37 cellular contexts compared by ENCODE assay signal in the genomic region with DNA sequence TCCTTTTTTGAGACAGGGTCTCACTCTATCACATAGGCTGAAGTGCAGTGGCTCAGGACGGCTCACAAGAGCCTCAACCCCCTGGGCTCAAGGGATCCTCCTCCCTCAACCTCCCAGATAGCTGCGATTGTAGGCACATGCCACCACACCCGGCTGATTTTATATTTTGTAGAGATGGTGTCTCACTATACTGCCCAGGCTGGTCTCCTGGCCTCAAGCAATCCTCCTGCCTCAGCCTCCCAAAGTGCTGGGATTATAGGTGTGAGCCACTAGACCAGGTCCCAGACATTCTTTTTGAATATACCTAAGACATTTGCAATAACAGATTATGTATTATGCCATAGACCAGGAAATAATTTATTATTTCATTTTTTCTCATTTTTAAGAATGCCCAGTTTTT. TPM values are rescaled to one million over a fixed set of nuclear protein-coding genes. Genes with fewer than 3 reads are reported as not detected.
A peak's percentile ranks its signal among the peaks of the same experiment; 100 is the strongest.
DNase-seq lines count a peak whose midpoint lies in the region; ATAC-seq, FAIRE-seq and TF ChIP-seq lines count a peak whose summit lies in the region.
"Had no signal": no experiment of that assay in that cellular context is flagged by ENCODE, and none has a peak within 500 bp of the region (broad histone marks: within the 10 kb centered on the region; RNA-seq: fewer than 3 reads in every experiment).

No MANE protein-coding gene starts in this region.

- no peak for TF ChIP-seq RAD21 in K562 (CRISPR knock-in tag; conservative IDR thresholded peaks at IDR 0.05 in 1 of 2, IDR thresholded peaks at IDR 0.05 in 1 of 2)

- H4K20me1 ChIP-seq in K562 (replicated peaks; ENCODE audit: control insufficient read depth, insufficient read depth, low read length) = no peaks in the 10 kb centered on the region
- H4K20me1 ChIP-seq: BLaER1; BLaER1 treated with 17β-estradiol and CSF1 and Interleukin-3, amounts not matched to agents 10 nM and 100 nM had no signal

- no peak overlapping the region for H3K23ac ChIP-seq in trophoblast cell (ENCODE audit: low read length)

- H3K27me3 ChIP-seq in K562 (ENCODE audit: control insufficient read depth in 2 of 2, insufficient read depth in 2 of 2, low read length in 2 of 2) (no peaks in the 10 kb centered on the region), trophoblast cell (ENCODE audit: insufficient read depth, low read length) (no peaks in the 10 kb centered on the region)
- H3K27me3 ChIP-seq: BE2C; BLaER1; BLaER1 treated with 17β-estradiol and CSF1 and Interleukin-3, amounts not matched to agents 10 nM and 100 nM had no signal

- H3K27ac Mint-ChIP-seq in WTC11 = no peak overlapping the region
- H3K27ac Mint-ChIP-seq in effector memory CD8-positive, alpha-beta T cell = no peak overlapping the region
- H3K27ac Mint-ChIP-seq: B cell; CD14-positive monocyte; CD4-positive, alpha-beta memory T cell; CD4-positive, alpha-beta T cell; CD4-positive, CD25-positive, alpha-beta regulatory T cell; CD8-positive, alpha-beta T cell had no signal

- H2BK5ac ChIP-seq in trophoblast cell (ENCODE audit: low read depth, low read length, poor library complexity) = no peak overlapping the region

- in situ Hi-C loops in K562 (cut with MboI) = no loop called here

- H3K4me3 ChIP-seq in K562 (no peak overlapping the region), trophoblast cell (ENCODE audit: low read depth, low read length) (no peak overlapping the region)
- H3K4me3 ChIP-seq: A549; BLaER1; BLaER1 treated with 17β-estradiol and CSF1 and Interleukin-3, amounts not matched to agents 10 nM and 100 nM had no signal

- H3K79me1 ChIP-seq in trophoblast cell (ENCODE audit: low read length) = peaks cover 3% of the 10 kb centered on the region

- H3K4me1 ChIP-seq in K562 (replicated peaks in 1 of 2; ENCODE audit: control insufficient read depth in 2 of 2, insufficient read depth in 2 of 2, low read length in 2 of 2) (peaks cover 0 to 4% of the 10 kb centered on the region in 2 experiments; a peak in 3 of 5 replicates), trophoblast cell (ENCODE audit: control insufficient read depth in 1 of 2, insufficient read depth in 2 of 2, low read length in 2 of 2) (peaks cover 6 to 8% of the 10 kb centered on the region in 2 experiments)
- H3K4me1 ChIP-seq: A549, BE2C, Caco-2 had no signal

- no peak overlapping the region for H3K9ac ChIP-seq in K562 (ENCODE audit: insufficient read depth in 1 of 2, low read depth in 2 of 2, low read length in 2 of 2)
- no peak overlapping the region for H3K9ac ChIP-seq in trophoblast cell (ENCODE audit: low read length)
- H3K9ac ChIP-seq: BLaER1; BLaER1 treated with 17β-estradiol and CSF1 and Interleukin-3, amounts not matched to agents 10 nM and 100 nM had no signal

- intact Hi-C loops in K562 (cut with micrococcal nuclease) = no loop called here

- H4K8ac ChIP-seq in trophoblast cell (ENCODE audit: low read depth, low read length) = no peak overlapping the region

- H3K4me1 Mint-ChIP-seq in WTC11 = peaks cover 25% of the 10 kb centered on the region
- H3K4me1 Mint-ChIP-seq in effector memory CD8-positive, alpha-beta T cell (ENCODE audit: low read depth in 2 of 2) = peaks cover 4 to 7% of the 10 kb centered on the region in 2 donors
- H3K4me1 Mint-ChIP-seq: B cell, CD14-positive monocyte had no signal

- H2BK120ac ChIP-seq in trophoblast cell (ENCODE audit: insufficient read depth, low read length, poor library complexity) = no peak overlapping the region

- DNase-seq in WTC11 (ENCODE audit: low spot score) (no peak), K562 (ENCODE audit: extremely low read depth in 1 of 4, low spot score in 3 of 4) (no peak), mesenteric fat pad (ENCODE audit: low spot score) (peak; percentile 35), trophoblast cell (no peak), GM19238 (ENCODE audit: insufficient read length, low spot score) (no peak), iPS-NIHi11 (ENCODE audit: low spot score) (no peak)
- DNase-seq in effector memory CD8-positive, alpha-beta T cell = no peak
- DNase-seq: 8988T; ACHN; AML-193; BE2C; C1 segment of cervical spinal cord; Caco-2; Calu3; CD4-positive, alpha-beta memory T cell; CD4-positive, alpha-beta T cell; CD4-positive, CD25-positive, alpha-beta regulatory T cell; CD8-positive, alpha-beta memory T cell; CD8-positive, alpha-beta T cell; COR-L47; DMS 273 treated with DMSO at 0.1 percent for 48 hours; DMS153; DMS53; DMS79; DMS79 treated with DMSO at 0.1 percent for 48 hours; DND-41; EL had no signal

- CTCF ChIA-PET in WTC11 (lab: Charles Lee) (no interaction called here), K562 (lab: Yijun Ruan, JAX; ENCODE audit: low intra/inter-chr PET ratio) (no interaction called here)

- no peak overlapping the region for H3K4ac ChIP-seq in trophoblast cell (ENCODE audit: low read depth, low read length)

- H3K79me2 ChIP-seq in K562 (ENCODE audit: control insufficient read depth, insufficient read depth, low read length) (no peaks in the 10 kb centered on the region), trophoblast cell (ENCODE audit: control insufficient read depth, insufficient read depth, low read length, poor library complexity) (no peaks in the 10 kb centered on the region)

- WGBS in K562 (ENCODE audit: insufficient coverage, low coverage, missing lambda C conversion rate) = 38% methylated on average over 3 of the region's 3 CpGs
- WGBS in trophoblast cell (ENCODE audit: extremely low coverage, insufficient coverage, insufficient read length) = no CpG with 5 or more reads among the region's 3 CpGs

- H3K27ac ChIP-seq in K562 (ENCODE audit: extremely low read depth, low read depth, low read length) (no peak overlapping the region), trophoblast cell (ENCODE audit: low read depth, low read length) (no peak overlapping the region)
- H3K27ac ChIP-seq: 22Rv1; A549; BLaER1; BLaER1 treated with 17β-estradiol and CSF1 and Interleukin-3, amounts not matched to agents 10 nM and 100 nM; C4-2B had no signal

- BruUV-seq in K562 (replicated peaks; lab: Mats Ljungman, UMichigan) = no TSS peak

- H3K9me3 ChIP-seq in K562 (replicated peaks; ENCODE audit: control insufficient read depth, insufficient read depth, low read depth, low read length) (no peaks in the 10 kb centered on the region), trophoblast cell (ENCODE audit: insufficient read depth, low read depth, low read length) (no peaks in the 10 kb centered on the region)
- H3K9me3 ChIP-seq: A549; BE2C; BLaER1; BLaER1 treated with 17β-estradiol and CSF1 and Interleukin-3, amounts not matched to agents 10 nM and 100 nM; Caco-2 had no signal

- no peaks in the 10 kb centered on the region for H3K27me3 Mint-ChIP-seq in WTC11 (ENCODE audit: low read depth)
- peaks cover 0 to 1% of the 10 kb centered on the region in 2 donors for H3K27me3 Mint-ChIP-seq in effector memory CD8-positive, alpha-beta T cell
- H3K27me3 Mint-ChIP-seq: B cell had no signal

- H3K36me3 ChIP-seq in K562 (ENCODE audit: control insufficient read depth, insufficient read depth, low read length) = no peaks in the 10 kb centered on the region
- no peaks in the 10 kb centered on the region for H3K36me3 ChIP-seq in trophoblast cell (ENCODE audit: control insufficient read depth in 1 of 2, insufficient read depth in 2 of 2, low read length in 2 of 2)
- H3K36me3 ChIP-seq: BE2C; BLaER1; BLaER1 treated with 17β-estradiol and CSF1 and Interleukin-3, amounts not matched to agents 10 nM and 100 nM had no signal

- no peaks in the 10 kb centered on the region for H3K36me3 Mint-ChIP-seq in WTC11
- no peaks in the 10 kb centered on the region for H3K36me3 Mint-ChIP-seq in effector memory CD8-positive, alpha-beta T cell (ENCODE audit: insufficient read depth)
- H3K36me3 Mint-ChIP-seq: CD14-positive monocyte; CD4-positive, alpha-beta memory T cell; CD4-positive, CD25-positive, alpha-beta regulatory T cell; CD8-positive, alpha-beta memory T cell; CD8-positive, alpha-beta T cell had no signal

- no peak for TF ChIP-seq EP300 in K562 (IDR thresholded peaks at IDR 0.05; ENCODE audit: low read length)

- H3K9me3 Mint-ChIP-seq in WTC11 = no peaks in the 10 kb centered on the region
- H3K9me3 Mint-ChIP-seq in effector memory CD8-positive, alpha-beta T cell = no peaks in the 10 kb centered on the region
- H3K9me3 Mint-ChIP-seq: CD4-positive, alpha-beta memory T cell; CD4-positive, alpha-beta T cell; CD8-positive, alpha-beta memory T cell; CD8-positive, alpha-beta T cell had no signal

- no peak overlapping the region for H3K18ac ChIP-seq in trophoblast cell (ENCODE audit: low read length)

- no peaks in the 10 kb centered on the region for H3K9me1 ChIP-seq in K562 (ENCODE audit: control insufficient read depth, insufficient read depth, low read length)

- H4K91ac ChIP-seq in trophoblast cell (ENCODE audit: low read depth, low read length) = no peak overlapping the region

- no peak for FAIRE-seq in K562 (lab: Jason Lieb, UNC)
- FAIRE-seq: A204.1, A549, D721Med had no signal

- peak overlapping the region; percentile 9 for H2BK12ac ChIP-seq in trophoblast cell (ENCODE audit: low read length)

- H3K4me2 ChIP-seq in K562 (ENCODE audit: insufficient read depth, low read length) (no peak overlapping the region), trophoblast cell (ENCODE audit: low read length) (no peak overlapping the region)
- H3K4me2 ChIP-seq: A549; BLaER1; BLaER1 treated with 17β-estradiol and CSF1 and Interleukin-3, amounts not matched to agents 10 nM and 100 nM had no signal

- POLR2A ChIA-PET in WTC11 (lab: Charles Lee) (no interaction called here), K562 (lab: Yijun Ruan, JAX) (no interaction called here)

- H2AK5ac ChIP-seq in trophoblast cell (ENCODE audit: low read length) = no peak overlapping the region

- TF ChIP-seq CTCF in WTC11 (IDR thresholded peaks at IDR 0.05) = no peak
- no peak for TF ChIP-seq CTCF in K562 (IDR thresholded peaks at IDR 0.05 in 2 of 3, conservative IDR thresholded peaks at IDR 0.05 in 1 of 3; ENCODE audit: insufficient read depth in 2 of 3, low read depth in 1 of 3, low read length in 3 of 3)

- H4K12ac ChIP-seq in trophoblast cell (ENCODE audit: low read depth, low read length) = no peak overlapping the region

- H2AFZ ChIP-seq in K562 (ENCODE audit: low read depth, low read length) = no peak overlapping the region
- H2AFZ ChIP-seq in trophoblast cell (ENCODE audit: insufficient read depth, low read length, poor library complexity) = no peak overlapping the region

- TF ChIP-seq POLR2A in K562 (conservative IDR thresholded peaks at IDR 0.05) = no peak

- H3K4me3 Mint-ChIP-seq in WTC11 = no peak overlapping the region
- H3K4me3 Mint-ChIP-seq in effector memory CD8-positive, alpha-beta T cell = no peak overlapping the region
- H3K4me3 Mint-ChIP-seq: B cell; CD14-positive monocyte; CD4-positive, alpha-beta memory T cell; CD4-positive, alpha-beta T cell; CD4-positive, CD25-positive, alpha-beta regulatory T cell; CD8-positive, alpha-beta memory T cell; CD8-positive, alpha-beta T cell had no signal

- no peak overlapping the region for H3K14ac ChIP-seq in trophoblast cell (ENCODE audit: low read length)

- ATAC-seq in WTC11 (no peak), K562 (no peak), GM21360 (IDR thresholded peaks at IDR 0.05; ENCODE audit: unreplicated experiment) (no peak)
- no peak for ATAC-seq in effector memory CD8-positive, alpha-beta T cell (replicated peaks)
- ATAC-seq: A549; CD8-positive, alpha-beta T cell had no signal

RNA-seq across cellular contexts. Expression of a gene that starts 58.3 kb away (rescaled TPM):
- total RNA-seq in WTC11 (2021) (83.2 to 92.0 TPM (median 89.3 TPM) in 3 replicates), K562 (2014; rRNA removed) (28.2 and 29.1 TPM in 2 replicates), K562 (2014; rRNA removed; fragmentation: Illumina TruSeq; extraction: Trizol) (40.8 and 49.6 TPM in 2 replicates), K562 (2015; rRNA removed; fragmentation: Illumina TruSeq; extraction: Trizol) (40.1 and 43.3 TPM in 2 replicates), K562 (2021) (42.3 and 44.8 TPM in 2 replicates), mesenteric fat pad (51.9 TPM)
- total RNA-seq in K562 (2011; cell fraction: chromatin; rRNA removed; ENCODE audit: low replicate concordance) = 97.4 and 107 TPM in 2 replicates
- total RNA-seq in K562 (2011; cell fraction: nucleolus; rRNA removed) = 24.0 and 27.2 TPM in 2 replicates
- 47.5 and 53.3 TPM in 2 replicates for total RNA-seq in K562 (2011; cell fraction: nucleoplasm; rRNA removed)
- polyA plus RNA-seq in K562 (2011; rRNA removed) (45.2 and 45.8 TPM in 2 replicates), K562 (2014; fragmentation: Illumina TruSeq; extraction: Trizol) (39.0 and 42.1 TPM in 2 replicates), K562 (2014; fragmentation: Nextera tagmentation; extraction: Ambion mirVana) (1 to 10 TPM; 8.1 to 8.9 TPM), K562 (2014; rRNA removed) (21.9 and 23.0 TPM in 2 replicates)
- polyA plus RNA-seq in K562 (2011; cell fraction: cytosol; rRNA removed) = 17.9 and 27.1 TPM in 2 replicates
- 32.7 and 41.9 TPM in 2 replicates for polyA plus RNA-seq in K562 (2011; cell fraction: nucleus; rRNA removed)
- 19.0 and 20.5 TPM in 2 replicates for polyA plus RNA-seq in K562 (2012)
- 137 and 190 TPM in 2 replicates for polyA minus RNA-seq in K562 (2011; rRNA and poly(A)+ RNA removed)
- polyA minus RNA-seq in K562 (2011; cell fraction: cytosol; rRNA and poly(A)+ RNA removed) = 45.0 and 56.9 TPM in 2 replicates
- 19.1 and 40.3 TPM in 2 replicates for polyA minus RNA-seq in K562 (2011; cell fraction: nucleus; rRNA and poly(A)+ RNA removed)
- 136 and 138 TPM in 2 replicates for polyA plus RNA-seq in trophoblast cell (2013)
